Comparison of ENCODE assay signal across 8 cellular contexts in genomic region chr1:152110860-152111514, GRCh38. TPM values are rescaled to one million over a fixed set of nuclear protein-coding genes. Genes with fewer than 3 reads are reported as not detected.
DNase-seq lines count a peak whose midpoint lies in the region; ATAC-seq and TF ChIP-seq lines count a peak whose summit lies in the region.

No MANE protein-coding gene starts in this region.

- H3K27me3 Mint-ChIP-seq in memory B cell (peaks cover 8% of the 10 kb centered on the region), progenitor cell of endocrine pancreas (peaks cover 4% of the 10 kb centered on the region)

- H3K27ac ChIP-seq in GM23248 (no peak overlapping the region), RWPE1 (peak overlapping the region; percentile 76), thoracic aorta (no peak overlapping the region)

- H3K79me2 ChIP-seq in GM23248 (ENCODE audit: insufficient read depth) = no peaks in the 10 kb centered on the region

- POLR2A ChIA-PET in RWPE1 (lab: Yijun Ruan, JAX; ENCODE audit: low non-redundant PET) = interaction anchor here (0.7 kb wide), 1 partner anchor 74 kb away, joined by 4 read pairs; the partner anchor contains the start of gene S100A11

- DNase-seq in AG20443 (ENCODE audit: low spot score) = peak; percentile 29
- DNase-seq in GM23248 = peak; percentile 69
- DNase-seq in RWPE1 (ENCODE audit: low spot score) = peak; percentile 25
- peak; percentile 62 for DNase-seq in dermis blood vessel endothelial cell
- DNase-seq in memory B cell (ENCODE audit: low spot score in 2 of 2) = peak; percentile 10 to 25
- DNase-seq in thoracic aorta (ENCODE audit: low spot score) = no peak
- DNase-seq in progenitor cell of endocrine pancreas (ENCODE audit: low spot score, unreplicated experiment) = no peak
- no peak for DNase-seq in KG1 (lab: John Stamatoyannopoulos, UW)

- CTCF ChIA-PET in RWPE1 (lab: Yijun Ruan, JAX) = interaction anchor here (0.6 to 1.8 kb wide), 8 partner anchors 21 to 347 kb away, joined by 3 to 10 read pairs (median 4); no protein-coding TSS in a partner anchor

- in situ Hi-C loops in GM23248 (cut with MboI) = no loop called here

- no peaks in the 10 kb centered on the region for H4K20me1 ChIP-seq in GM23248 (ENCODE audit: insufficient read depth)

- peaks cover 15% of the 10 kb centered on the region for H3F3A ChIP-seq in GM23248 (ENCODE audit: insufficient read depth)

- H3K4me3 ChIP-seq in GM23248 (peak overlapping the region; percentile 73), thoracic aorta (peak overlapping the region; percentile 77)

- H3K36me3 ChIP-seq in GM23248 (ENCODE audit: low read depth) = no peaks in the 10 kb centered on the region
- H3K36me3 ChIP-seq in thoracic aorta = no peaks in the 10 kb centered on the region

- no peaks in the 10 kb centered on the region for H3K9me3 ChIP-seq in GM23248 (ENCODE audit: low read depth)
- H3K9me3 ChIP-seq in thoracic aorta = no peaks in the 10 kb centered on the region

- H3K27ac Mint-ChIP-seq in memory B cell (no peak overlapping the region), progenitor cell of endocrine pancreas (no peak overlapping the region)

- peaks cover 62% of the 10 kb centered on the region for H3K27me3 ChIP-seq in GM23248 (replicated peaks; ENCODE audit: insufficient read depth)
- peaks cover 4% of the 10 kb centered on the region for H3K27me3 ChIP-seq in thoracic aorta (replicated peaks; ENCODE audit: insufficient read depth)

- TF ChIP-seq CTCF in RWPE1 (conservative IDR thresholded peaks at IDR 0.05; ENCODE audit: low read depth) = no peak
- no peak for TF ChIP-seq CTCF in thoracic aorta (IDR thresholded peaks at IDR 0.05)
- no peak for TF ChIP-seq CTCF in progenitor cell of endocrine pancreas (IDR thresholded peaks at IDR 0.05; ENCODE audit: unreplicated experiment)

- H2AFZ ChIP-seq in GM23248 = peak overlapping the region; percentile 83

- H3K36me3 Mint-ChIP-seq in memory B cell (peaks cover 2% of the 10 kb centered on the region), progenitor cell of endocrine pancreas (ENCODE audit: insufficient read depth) (peaks cover 9% of the 10 kb centered on the region)

- WGBS in GM23248 (ENCODE audit: low coverage in 1 of 2, low lambda C conversion rate in 2 of 2, missing lambda C conversion rate in 2 of 2), 2 experiments = 2 to 3% methylated on average over 44 to 60 of the region's 60 CpGs

- peaks cover 7% of the 10 kb centered on the region; the same call in 1 of the 2 replicates for H3K4me1 ChIP-seq in GM23248 (ENCODE audit: insufficient read depth)
- peaks cover 29 to 38% of the 10 kb centered on the region in 2 donors for H3K4me1 ChIP-seq in thoracic aorta (ENCODE audit: control insufficient read depth in 1 of 2, low read depth in 2 of 2)

- H3K4me1 Mint-ChIP-seq in memory B cell (peaks cover 7% of the 10 kb centered on the region), progenitor cell of endocrine pancreas (ENCODE audit: low read depth) (no peaks in the 10 kb centered on the region)

- no peaks in the 10 kb centered on the region for H3K9me3 Mint-ChIP-seq in memory B cell
- no peaks in the 10 kb centered on the region for H3K9me3 Mint-ChIP-seq in progenitor cell of endocrine pancreas (ENCODE audit: low read depth)

- ATAC-seq in memory B cell (ENCODE audit: low read depth) = peak; percentile 53
- ATAC-seq in thoracic aorta (ENCODE audit: insufficient number of reproducible peaks, low FRiP score, low read depth) = no peak

- H3K9me2 ChIP-seq in GM23248 (ENCODE audit: insufficient read depth) = no peaks in the 10 kb centered on the region

- no peak overlapping the region for H3K4me3 Mint-ChIP-seq in memory B cell
- no peak overlapping the region for H3K4me3 Mint-ChIP-seq in progenitor cell of endocrine pancreas (ENCODE audit: low read depth)

- peak overlapping the region; percentile 99 for H3K4me2 ChIP-seq in GM23248 (ENCODE audit: unreplicated experiment)

- no peak overlapping the region for H3K9ac ChIP-seq in GM23248

RNA-seq across cellular contexts. Expression of gene TCHH, which starts 4.3 kb away (rescaled TPM):
- total RNA-seq in GM23248 (2014; rRNA removed; shearing (Covaris generic)) = 0.22 TPM in 1 of 2 replicates, not detected in the other
- 0.08 and 0.11 TPM in 2 replicates for polyA plus RNA-seq in GM23248 (2016; fragmentation: Nextera tagmentation; extraction: Ambion mirVana)
- total RNA-seq in dermis blood vessel endothelial cell = 0.05 and 0.17 TPM in 2 replicates
- total RNA-seq in thoracic aorta = under 1 TPM; 0.41 to 0.49 TPM
- total RNA-seq in progenitor cell of endocrine pancreas = not detected in 2 replicates

RNA-seq across cellular contexts. Expression of gene TCHHL1, which starts 22.1 kb away (rescaled TPM):
- total RNA-seq in GM23248 (2014; rRNA removed; shearing (Covaris generic)) = not detected in 2 replicates
- polyA plus RNA-seq in GM23248 (2016; fragmentation: Nextera tagmentation; extraction: Ambion mirVana) = not detected in 2 replicates
- total RNA-seq in dermis blood vessel endothelial cell = not detected in 2 replicates
- not detected for total RNA-seq in thoracic aorta
- not detected in 2 replicates for total RNA-seq in progenitor cell of endocrine pancreas

RNA-seq across cellular contexts. Expression of gene RPTN, which starts 48.0 kb away (rescaled TPM):
- not detected in 2 replicates for total RNA-seq in GM23248 (2014; rRNA removed; shearing (Covaris generic))
- 0.05 TPM in 1 of 2 replicates, not detected in the other for polyA plus RNA-seq in GM23248 (2016; fragmentation: Nextera tagmentation; extraction: Ambion mirVana)
- total RNA-seq in dermis blood vessel endothelial cell (not detected in 2 replicates), thoracic aorta (not detected), progenitor cell of endocrine pancreas (not detected in 2 replicates)

Comparison
In these comparisons a context has a peak if more than half of its experiments do, and no peak if none do; other contexts are left out.
1. DNase-seq: peak in AG20443 (single experiment), GM23248 (single experiment), RWPE1 (single experiment), dermis blood vessel endothelial cell (single experiment) and memory B cell (2 of 2); none in thoracic aorta (single experiment), progenitor cell of endocrine pancreas (single experiment) and KG1 (single experiment).